ENCODE assay signal across 1 cellular context in genomic region chr4:41505161-41505653, GRCh38.
TF ChIP-seq lines count a peak whose summit lies in the region.

No MANE protein-coding gene starts in this region.

TF ChIP-seq in HepG2, 621 proteins besides CTCF, POLR2A, EP300 and RAD21 (continued from another document):
- TF ChIP-seq HOXD1 (CRISPR knock-in tag; IDR thresholded peaks at IDR 0.05) (no peak), ZNF766 (CRISPR knock-in tag; IDR thresholded peaks at IDR 0.05; ENCODE audit: borderline replicate concordance) (no peak), HDAC1 (CRISPR knock-in tag; IDR thresholded peaks at IDR 0.05) (no peak), ZNF225 (CRISPR knock-in tag; IDR thresholded peaks at IDR 0.05) (no peak)
